ENCODE assay signal across 14 cellular contexts in the genomic region with DNA sequence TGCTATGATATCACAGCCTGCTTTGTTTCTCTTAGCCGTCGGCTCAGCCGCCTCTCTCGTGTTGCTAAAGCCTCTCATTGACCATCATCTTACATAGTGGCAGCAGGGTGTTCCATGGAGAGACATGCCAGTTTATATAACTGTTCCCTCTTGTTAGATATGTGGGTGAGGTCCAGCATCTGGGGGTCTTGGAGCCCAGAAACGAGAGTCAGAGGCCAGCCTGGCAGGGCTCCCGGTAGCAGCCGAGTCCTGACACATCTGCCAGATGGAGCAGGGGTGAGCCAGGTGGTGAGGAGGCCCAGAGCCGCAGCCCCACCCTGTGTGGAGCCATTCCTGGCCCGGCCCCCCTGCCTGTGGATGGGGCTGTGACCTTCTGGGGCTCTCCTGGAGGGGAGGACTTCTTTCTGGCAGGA. TPM values are rescaled to one million over a fixed set of nuclear protein-coding genes. Genes with fewer than 3 reads are reported as not detected.
A peak's percentile ranks its signal among the peaks of the same experiment; 100 is the strongest.
DNase-seq lines count a peak whose midpoint lies in the region; ATAC-seq and TF ChIP-seq lines count a peak whose summit lies in the region.
"Had no signal": no experiment of that assay in that cellular context is flagged by ENCODE, and none has a peak within 500 bp of the region (broad histone marks: within the 10 kb centered on the region; RNA-seq: fewer than 3 reads in every experiment).

No MANE protein-coding gene starts in this region.

- ATAC-seq in GM18867 (IDR thresholded peaks at IDR 0.05; ENCODE audit: unreplicated experiment): no peak
- no peak for ATAC-seq in HG02798 (IDR thresholded peaks at IDR 0.05; ENCODE audit: poor library complexity, unreplicated experiment)
- ATAC-seq in GM21423 (IDR thresholded peaks at IDR 0.05; ENCODE audit: unreplicated experiment): no peak
- ATAC-seq: activated CD8-positive, alpha-beta T cell treated with anti-CD3 and anti-CD28 coated beads for 36 hours had no signal

- peak; percentile 39 to 67 for TF ChIP-seq EP300 in tibial nerve (IDR thresholded peaks at IDR 0.05)

- H3K4me1 ChIP-seq in Peyer's patch (no peaks in the 10 kb centered on the region), tibial nerve (peaks cover 0 to 34% (median 0%) of the 10 kb centered on the region in 4 donors)

- H3K27me3 ChIP-seq in Peyer's patch (no peaks in the 10 kb centered on the region), tibial nerve (no peaks in the 10 kb centered on the region)

- no peaks in the 10 kb centered on the region for H3K9me3 ChIP-seq in Peyer's patch
- no peaks in the 10 kb centered on the region for H3K9me3 ChIP-seq in tibial nerve

- WGBS in tibial nerve, 2 donors: 20 to 39% methylated on average over 5 to 8 of the region's 9 CpGs

- H3K4me3 ChIP-seq in Peyer's patch (no peak overlapping the region), fibroblast of mammary gland (ENCODE audit: control insufficient read depth, low read depth, low read length) (no peak overlapping the region), tibial nerve (no peak overlapping the region)
- H3K4me3 ChIP-seq: smooth muscle cell had no signal

- no peaks in the 10 kb centered on the region for H3K36me3 ChIP-seq in Peyer's patch
- H3K36me3 ChIP-seq in tibial nerve: peaks cover 0 to 51% (median 0%) of the 10 kb centered on the region in 3 donors

- TF ChIP-seq CTCF in Peyer's patch (IDR thresholded peaks at IDR 0.05): no peak
- TF ChIP-seq CTCF in fibroblast of mammary gland (conservative IDR thresholded peaks at IDR 0.05; ENCODE audit: control insufficient read depth, insufficient read depth, low read depth, low read length): no peak
- TF ChIP-seq CTCF in tibial nerve (IDR thresholded peaks at IDR 0.05): no peak

- H3K27ac ChIP-seq in Peyer's patch (no peak overlapping the region), tibial nerve (peak overlapping the region; percentile 37 to 86 (median 70))

- DNase-seq in Peyer's patch (peak in 2 of 3 donors; percentile 29 to 49), fibroblast of mammary gland (ENCODE audit: low read depth) (peak; percentile 25), midbrain (lab: John Stamatoyannopoulos, UW) (peak; percentile 12), tibial nerve (ENCODE audit: low spot score in 2 of 2) (peak; percentile 49 to 63), NCI-H748 treated with DMSO at 0.1 percent for 48 hours (lab: John Stamatoyannopoulos, UW) (no peak)
- DNase-seq: activated CD8-positive, alpha-beta T cell treated with anti-CD3 and anti-CD28 coated beads for 36 hours; activated naive CD4-positive, alpha-beta T cell treated with Interleukin-2 at 50 U/mL for 16 hours; CD8-positive, alpha-beta memory T cell; NCI-H1092 treated with DMSO at 0.1 percent for 48 hours; T-helper 9 cell had no signal

- TF ChIP-seq POLR2A in Peyer's patch (IDR thresholded peaks at IDR 0.05) (no peak), tibial nerve (IDR thresholded peaks at IDR 0.05) (no peak)

RNA-seq across cellular contexts. Expression of gene PODN, which starts 11.9 kb away (rescaled TPM):
- total RNA-seq in Peyer's patch (10 to 100 TPM in 3 of 4 donors, 1 to 10 TPM in 1; 7.0 to 32.2 (median 17.0) TPM), tibial nerve (1,000 to 10,000 TPM in 1 of 4 donors, 100 to 1,000 TPM in 3; 209 to 1,182 (median 700) TPM)
- total RNA-seq: activated CD8-positive, alpha-beta T cell treated with anti-CD3 and anti-CD28 coated beads for 36 hours; CD8-positive, alpha-beta memory T cell had no signal

Comparison
In these comparisons a context has a peak if more than half of its experiments do, and no peak if none do; other contexts are left out.
1. H3K27ac ChIP-seq: peak in tibial nerve (4 of 4); none in Peyer's patch (0 of 4).
2. RNA of gene PODN, which starts 11.9 kb away (total RNA-seq): 209 to 1,182 TPM in tibial nerve; 7.0 to 32.2 TPM in Peyer's patch; every median in the first group is over 4 times any median in the second.